26 cellular contexts compared by ENCODE assay signal in genomic region chr5:90182726-90183125, GRCh38.
"Had no signal": no experiment of that assay in that cellular context is flagged by ENCODE, and none has a peak within 500 bp of the region (broad histone marks: within the 10 kb centered on the region; RNA-seq: fewer than 3 reads in every experiment).

No MANE protein-coding gene starts in this region.

- H3K36me3 Mint-ChIP-seq: activated CD8-positive, alpha-beta memory T cell treated with anti-CD3 and anti-CD28 coated beads, Interleukin-2, amount 10 ng/mL, durations not matched to agents 7 days and 5 days; memory B cell; stimulated activated naive B cell treated with anti-CD40 and anti-IgM and Interleukin-4, amounts not matched to agents 10 μg/mL and 1 μg/mL and 100 μg/mL, for 72 hours had no signal

- H3K9me3 ChIP-seq: esophagus muscularis mucosa, gastrocnemius medialis, sigmoid colon, testis, vagina had no signal

- H3K27ac Mint-ChIP-seq: activated CD4-positive, alpha-beta T cell treated with anti-CD3 and anti-CD28 coated beads, Interleukin-2, amount 10 ng/mL, durations not matched to agents 7 days and 5 days; activated CD8-positive, alpha-beta memory T cell treated with anti-CD3 and anti-CD28 coated beads, Interleukin-2, amount 10 ng/mL, durations not matched to agents 7 days and 5 days; activated CD8-positive, alpha-beta T cell treated with anti-CD3 and anti-CD28 coated beads for 36 hours; effector memory CD8-positive, alpha-beta T cell; memory B cell; stimulated activated naive B cell treated with anti-CD40 and anti-IgM and Interleukin-4, amounts not matched to agents 10 μg/mL and 1 μg/mL and 100 μg/mL, for 72 hours had no signal

- DNase-seq: activated CD4-positive, alpha-beta T cell treated with anti-CD3 and anti-CD28 coated beads, Interleukin-2, amount 10 ng/mL, durations not matched to agents 7 days and 5 days; activated CD8-positive, alpha-beta memory T cell treated with anti-CD3 and anti-CD28 coated beads, Interleukin-2, amount 10 ng/mL, durations not matched to agents 7 days and 5 days; activated CD8-positive, alpha-beta T cell treated with anti-CD3 and anti-CD28 coated beads for 36 hours; activated effector memory CD4-positive, alpha-beta T cell treated with anti-CD3 and anti-CD28 coated beads, Interleukin-2, amount 50 U/mL, for 16 hours; activated naive CD4-positive, alpha-beta T cell treated with anti-CD3 and anti-CD28 coated beads, Interleukin-2, amount 50 U/mL, for 16 hours; activated T-cell treated with anti-CD3 and anti-CD28 coated beads for 4 hours; brain microvascular endothelial cell; dorsolateral prefrontal cortex; effector memory CD8-positive, alpha-beta T cell; gastrocnemius medialis; head of caudate nucleus; hypothalamus; occipital lobe; retina; sigmoid colon; stimulated activated CD4-positive, alpha-beta T cell treated with anti-CD3 and anti-CD28 coated beads, Interleukin-15, amount 100 ng/mL, for 24 hours; stimulated activated naive B cell treated with anti-CD40 and anti-IgM and Interleukin-4, amounts not matched to agents 10 μg/mL and 1 μg/mL and 100 μg/mL, for 72 hours; testis had no signal

- H3K4me2 ChIP-seq: smooth muscle cell had no signal

- H3K27ac ChIP-seq: ascending aorta, brain microvascular endothelial cell, dorsolateral prefrontal cortex, esophagus muscularis mucosa, gastrocnemius medialis, sigmoid colon, testis, vagina, VCaP had no signal

- H3K4me3 ChIP-seq: ascending aorta, dorsolateral prefrontal cortex, esophagus muscularis mucosa, gastrocnemius medialis, sigmoid colon, smooth muscle cell, testis, vagina had no signal

- H3K9me3 Mint-ChIP-seq: activated CD4-positive, alpha-beta T cell treated with anti-CD3 and anti-CD28 coated beads, Interleukin-2, amount 10 ng/mL, durations not matched to agents 7 days and 5 days; activated CD8-positive, alpha-beta T cell treated with anti-CD3 and anti-CD28 coated beads for 36 hours had no signal

- H3K27me3 ChIP-seq: ascending aorta, brain microvascular endothelial cell, dorsolateral prefrontal cortex, esophagus muscularis mucosa, gastrocnemius medialis, sigmoid colon, testis, vagina had no signal

- H3K36me3 ChIP-seq: ascending aorta, brain microvascular endothelial cell, esophagus muscularis mucosa, gastrocnemius medialis, sigmoid colon, vagina had no signal

- H3K4me1 ChIP-seq: gastrocnemius medialis, testis had no signal

- H3K27me3 Mint-ChIP-seq: activated CD4-positive, alpha-beta T cell treated with anti-CD3 and anti-CD28 coated beads, Interleukin-2, amount 10 ng/mL, durations not matched to agents 7 days and 5 days; activated CD8-positive, alpha-beta memory T cell treated with anti-CD3 and anti-CD28 coated beads, Interleukin-2, amount 10 ng/mL, durations not matched to agents 7 days and 5 days; activated CD8-positive, alpha-beta T cell treated with anti-CD3 and anti-CD28 coated beads for 36 hours; central memory CD8-positive, alpha-beta T cell; effector memory CD8-positive, alpha-beta T cell; stimulated activated naive B cell treated with anti-CD40 and anti-IgM and Interleukin-4, amounts not matched to agents 10 μg/mL and 1 μg/mL and 100 μg/mL, for 72 hours had no signal

- ATAC-seq: activated CD4-positive, CD25-positive, alpha-beta regulatory T cell treated with anti-CD3 and anti-CD28 coated beads, Interleukin-2, amount 50 U/mL, for 24 hours; activated CD8-positive, alpha-beta memory T cell treated with anti-CD3 and anti-CD28 coated beads, Interleukin-2, amount 10 ng/mL, durations not matched to agents 7 days and 5 days; activated CD8-positive, alpha-beta T cell treated with anti-CD3 and anti-CD28 coated beads for 36 hours; effector memory CD8-positive, alpha-beta T cell; gastrocnemius medialis; stimulated activated naive B cell treated with anti-CD40 and anti-IgM and Interleukin-4, amounts not matched to agents 10 μg/mL and 1 μg/mL and 100 μg/mL, for 72 hours had no signal

- H3K4me1 Mint-ChIP-seq: activated CD4-positive, alpha-beta T cell treated with anti-CD3 and anti-CD28 coated beads, Interleukin-2, amount 10 ng/mL, durations not matched to agents 7 days and 5 days; activated CD8-positive, alpha-beta memory T cell treated with anti-CD3 and anti-CD28 coated beads, Interleukin-2, amount 10 ng/mL, durations not matched to agents 7 days and 5 days; central memory CD8-positive, alpha-beta T cell had no signal

- H3K4me3 Mint-ChIP-seq: activated CD4-positive, alpha-beta T cell treated with anti-CD3 and anti-CD28 coated beads, Interleukin-2, amount 10 ng/mL, durations not matched to agents 7 days and 5 days; activated CD8-positive, alpha-beta memory T cell treated with anti-CD3 and anti-CD28 coated beads, Interleukin-2, amount 10 ng/mL, durations not matched to agents 7 days and 5 days; activated CD8-positive, alpha-beta T cell treated with anti-CD3 and anti-CD28 coated beads for 36 hours; central memory CD8-positive, alpha-beta T cell; effector memory CD8-positive, alpha-beta T cell; memory B cell; stimulated activated naive B cell treated with anti-CD40 and anti-IgM and Interleukin-4, amounts not matched to agents 10 μg/mL and 1 μg/mL and 100 μg/mL, for 72 hours had no signal
